ENCODE assay signal across 8 cellular contexts in the genomic region with DNA sequence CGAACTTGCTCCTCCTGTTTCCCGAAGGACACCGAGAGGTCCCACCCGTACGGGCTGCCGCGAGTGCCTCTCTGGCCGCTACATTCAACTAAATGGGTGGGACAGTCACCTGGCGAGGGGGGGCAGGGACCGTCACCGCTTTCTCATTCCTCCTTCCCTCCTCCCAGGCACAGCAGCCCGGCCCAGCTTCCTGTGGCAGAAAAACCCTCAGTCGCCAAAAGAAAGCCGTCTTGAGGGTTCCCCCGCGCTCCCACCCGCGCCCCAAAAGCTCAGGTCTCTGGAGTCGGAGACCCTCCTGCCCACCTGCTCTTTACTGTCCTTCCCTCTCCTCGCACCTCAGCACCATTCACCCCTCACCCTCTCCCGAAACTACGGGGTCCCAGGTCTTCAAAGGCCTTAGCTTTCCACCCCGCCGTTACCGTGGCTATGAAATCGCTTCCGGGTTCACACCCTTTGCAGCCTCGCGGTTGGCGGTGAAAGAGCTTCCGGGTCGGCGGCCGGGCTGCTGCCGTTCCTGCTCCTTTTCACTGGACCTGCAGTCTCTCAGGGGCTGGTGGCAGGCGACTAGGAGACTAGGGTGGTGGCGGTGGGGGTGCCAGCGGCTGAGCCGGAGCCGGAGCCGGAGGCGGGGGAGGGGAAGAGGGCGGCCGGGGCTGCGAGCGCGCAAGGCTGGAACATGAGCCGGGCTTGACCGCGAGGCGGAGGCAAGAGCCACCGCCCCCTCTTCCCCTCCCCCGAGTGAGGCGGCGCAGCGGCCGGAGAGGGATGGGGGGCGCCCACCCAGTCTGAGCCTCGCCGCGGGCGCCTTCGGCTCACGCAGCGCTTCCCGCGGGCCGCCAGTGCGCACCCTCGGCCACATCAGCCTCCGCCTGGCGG. TPM values are rescaled to one million over a fixed set of nuclear protein-coding genes. Genes with fewer than 3 reads are reported as not detected.
A peak's percentile ranks its signal among the peaks of the same experiment; 100 is the strongest.
DNase-seq lines count a peak whose midpoint lies in the region; ATAC-seq and TF ChIP-seq lines count a peak whose summit lies in the region.

A gene with protein sequence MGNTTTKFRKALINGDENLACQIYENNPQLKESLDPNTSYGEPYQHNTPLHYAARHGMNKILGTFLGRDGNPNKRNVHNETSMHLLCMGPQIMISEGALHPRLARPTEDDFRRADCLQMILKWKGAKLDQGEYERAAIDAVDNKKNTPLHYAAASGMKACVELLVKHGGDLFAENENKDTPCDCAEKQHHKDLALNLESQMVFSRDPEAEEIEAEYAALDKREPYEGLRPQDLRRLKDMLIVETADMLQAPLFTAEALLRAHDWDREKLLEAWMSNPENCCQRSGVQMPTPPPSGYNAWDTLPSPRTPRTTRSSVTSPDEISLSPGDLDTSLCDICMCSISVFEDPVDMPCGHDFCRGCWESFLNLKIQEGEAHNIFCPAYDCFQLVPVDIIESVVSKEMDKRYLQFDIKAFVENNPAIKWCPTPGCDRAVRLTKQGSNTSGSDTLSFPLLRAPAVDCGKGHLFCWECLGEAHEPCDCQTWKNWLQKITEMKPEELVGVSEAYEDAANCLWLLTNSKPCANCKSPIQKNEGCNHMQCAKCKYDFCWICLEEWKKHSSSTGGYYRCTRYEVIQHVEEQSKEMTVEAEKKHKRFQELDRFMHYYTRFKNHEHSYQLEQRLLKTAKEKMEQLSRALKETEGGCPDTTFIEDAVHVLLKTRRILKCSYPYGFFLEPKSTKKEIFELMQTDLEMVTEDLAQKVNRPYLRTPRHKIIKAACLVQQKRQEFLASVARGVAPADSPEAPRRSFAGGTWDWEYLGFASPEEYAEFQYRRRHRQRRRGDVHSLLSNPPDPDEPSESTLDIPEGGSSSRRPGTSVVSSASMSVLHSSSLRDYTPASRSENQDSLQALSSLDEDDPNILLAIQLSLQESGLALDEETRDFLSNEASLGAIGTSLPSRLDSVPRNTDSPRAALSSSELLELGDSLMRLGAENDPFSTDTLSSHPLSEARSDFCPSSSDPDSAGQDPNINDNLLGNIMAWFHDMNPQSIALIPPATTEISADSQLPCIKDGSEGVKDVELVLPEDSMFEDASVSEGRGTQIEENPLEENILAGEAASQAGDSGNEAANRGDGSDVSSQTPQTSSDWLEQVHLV (plus strand): TSS at position 488 of the 876 bp plus-strand sequence. CDS start 49,005 bp downstream, outside the sequence.
A gene (minus strand): TSS at position 428 of the 876 bp plus-strand sequence. CDS start 3,779 bp downstream, outside the sequence.

- DNase-seq in Caki2 (ENCODE audit: low read depth) (peak; percentile 85), HUDEP-2 (lab: John Stamatoyannopoulos, UW; ENCODE audit: unreplicated experiment in 76 of 76) (peak in 74 of 76 experiments; percentile 9 to 84 (median 71)), NT2/D1 (ENCODE audit: low read depth, low spot score) (peak; percentile 81), endodermal cell (peak; percentile 96)
- peak; percentile 77 for DNase-seq in activated CD8-positive, alpha-beta memory T cell treated with anti-CD3 and anti-CD28 coated beads, Interleukin-2, amount 50 U/mL, for 1 hour (ENCODE audit: extremely low read depth)
- DNase-seq in stimulated activated CD8-positive, alpha-beta memory T cell treated with anti-CD3 and anti-CD28 coated beads, Interleukin-2, amount 100 ng/mL, for 1 hour (ENCODE audit: low read depth in 2 of 2), result peak; percentile 72 to 73

- peak within 1 kb of the TSS; percentile 75 for H3K27ac ChIP-seq in endodermal cell (ENCODE audit: low read depth, low read length)
- peak within 1 kb of the TSS; percentile 89 for H3K27ac ChIP-seq in mesodermal cell (ENCODE audit: low read depth, low read length, severe bottlenecking)

- H3K27me3 ChIP-seq in NT2/D1 (ENCODE audit: insufficient read depth, insufficient read length) (no peaks in the 10 kb centered on the region), endodermal cell (ENCODE audit: control insufficient read depth, insufficient read depth, low read length, poor library complexity, severe bottlenecking) (no peaks in the 10 kb centered on the region)

- ATAC-seq in GM21381 (IDR thresholded peaks at IDR 0.05; ENCODE audit: unreplicated experiment), result peak; percentile 69

- 0% methylated on average over 26 to 72 of the region's 72 CpGs for WGBS in endodermal cell (ENCODE audit: insufficient coverage in 1 of 2, insufficient read length in 1 of 2), 2 experiments
- WGBS in mesodermal cell (ENCODE audit: insufficient coverage in 2 of 2), 2 experiments, result 0% methylated on average over 38 to 42 of the region's 72 CpGs

- H3K9me3 Mint-ChIP-seq in endodermal cell, result no peaks in the 10 kb centered on the region

- TF ChIP-seq CTCF in endodermal cell (conservative IDR thresholded peaks at IDR 0.05), result peak; percentile 52

- H3K9ac ChIP-seq in NT2/D1 (ENCODE audit: insufficient read length, low read depth), result peak within 1 kb of the TSS; percentile 95
- peak within 1 kb of the TSS; percentile 79 for H3K9ac ChIP-seq in endodermal cell (ENCODE audit: extremely low read depth, low read length, poor library complexity, severe bottlenecking)

- H3K36me3 ChIP-seq in NT2/D1 (ENCODE audit: insufficient read depth, insufficient read length, low read length) (peaks cover 22% of the 10 kb centered on the region), endodermal cell (ENCODE audit: control insufficient read depth, insufficient read depth, low read length) (peaks cover 18% of the 10 kb centered on the region), mesodermal cell (ENCODE audit: control insufficient read depth, insufficient read depth, low read length) (peaks cover 22% of the 10 kb centered on the region)

- H3K4me3 ChIP-seq in NT2/D1 (ENCODE audit: insufficient read length, low read depth), result peak within 1 kb of the TSS; percentile 76
- peak within 1 kb of the TSS; percentile 87 for H3K4me3 ChIP-seq in endodermal cell (ENCODE audit: low read length)
- peak within 1 kb of the TSS; percentile 76 for H3K4me3 ChIP-seq in mesodermal cell (ENCODE audit: extremely low read depth, insufficient read depth, low read length, poor library complexity, severe bottlenecking)

- peaks cover 8% of the 10 kb centered on the region for H3K36me3 Mint-ChIP-seq in endodermal cell (ENCODE audit: low read depth)

- peaks cover 28% of the 10 kb centered on the region for H3K4me1 Mint-ChIP-seq in endodermal cell

- peak within 1 kb of the TSS; percentile 93 for H3K4me3 Mint-ChIP-seq in endodermal cell

- no peaks in the 10 kb centered on the region for H3K4me1 ChIP-seq in NT2/D1 (ENCODE audit: insufficient read depth, insufficient read length)
- peaks cover 2% of the 10 kb centered on the region for H3K4me1 ChIP-seq in endodermal cell (ENCODE audit: control insufficient read depth, insufficient read depth, low read length)
- H3K4me1 ChIP-seq in mesodermal cell (ENCODE audit: control insufficient read depth, insufficient read depth, low read length, poor library complexity, severe bottlenecking), result peaks cover 9% of the 10 kb centered on the region

- H3K9me3 ChIP-seq in NT2/D1 (ENCODE audit: insufficient read depth, low read length) (no peaks in the 10 kb centered on the region), endodermal cell (ENCODE audit: control insufficient read depth, low read length) (no peaks in the 10 kb centered on the region), mesodermal cell (ENCODE audit: control insufficient read depth, low read length) (no peaks in the 10 kb centered on the region)

- H3K27ac Mint-ChIP-seq in endodermal cell, result peak within 1 kb of the TSS; percentile 98

- in situ Hi-C loops in Caki2 (cut with HindIII; ENCODE audit: low pct_unique_long_range_greater_than_20kb, low sequenced_read_pairs), result no loop called here

- H3K27me3 Mint-ChIP-seq in endodermal cell (ENCODE audit: insufficient read depth), result no peaks in the 10 kb centered on the region

RNA-seq across cellular contexts. Expression of the first gene that starts in this region (rescaled TPM):
- 21.3 and 24.4 TPM in 2 replicates for total RNA-seq in Caki2 (2014; rRNA removed; shearing (Covaris generic); ENCODE audit: low replicate concordance)
- 10 to 100 TPM; 51.4 to 60.7 TPM for total RNA-seq in endodermal cell
- polyA plus RNA-seq in endodermal cell (2013, experiment 1 of 2), result 26.2 TPM
- 28.5 TPM for polyA plus RNA-seq in endodermal cell (2013, experiment 2 of 2)
- polyA plus RNA-seq in mesodermal cell (2013, experiment 1 of 2), result 31.4 TPM
- 29.2 TPM for polyA plus RNA-seq in mesodermal cell (2013, experiment 2 of 2)

RNA-seq across cellular contexts. Expression of the second gene that starts in this region (rescaled TPM):
- total RNA-seq in Caki2 (2014; rRNA removed; shearing (Covaris generic); ENCODE audit: low replicate concordance), result 7.2 and 21.9 TPM in 2 replicates
- 10 to 100 TPM; 33.9 to 36.4 TPM for total RNA-seq in endodermal cell
- polyA plus RNA-seq in endodermal cell (2013, experiment 1 of 2), result 39.1 TPM
- polyA plus RNA-seq in endodermal cell (2013, experiment 2 of 2), result 32.4 TPM
- 30.4 TPM for polyA plus RNA-seq in mesodermal cell (2013, experiment 1 of 2)
- 35.7 TPM for polyA plus RNA-seq in mesodermal cell (2013, experiment 2 of 2)

Comparison
In these comparisons a context has a peak if more than half of its experiments do, and no peak if none do; other contexts are left out.
1. Peak in every context shown above with its lines: DNase-seq, ATAC-seq, H3K4me3 ChIP-seq and H3K27ac ChIP-seq.